In genomic region chr3:188641076-188641475, GRCh38 we compare ENCODE assay signal across 22 cellular contexts.
"Had no signal": no experiment of that assay in that cellular context is flagged by ENCODE, and none has a peak within 500 bp of the region (broad histone marks: within the 10 kb centered on the region; RNA-seq: fewer than 3 reads in every experiment).

No MANE protein-coding gene starts in this region.

- H3K36me3 ChIP-seq: cardiac muscle cell, left lung, vagina had no signal

- H3K4me3 ChIP-seq: body of pancreas, cardiac muscle cell, left lung, skin epidermis, vagina had no signal

- H3K27ac ChIP-seq: body of pancreas, cardiac muscle cell, left lung, skin epidermis, vagina had no signal

- H3K9me3 ChIP-seq: body of pancreas, left lung, vagina had no signal

- DNase-seq: activated CD4-positive, alpha-beta memory T cell treated with anti-CD3 and anti-CD28 coated beads, Interleukin-2, amount 10 ng/mL, durations not matched to agents 7 days and 5 days; activated CD4-positive, alpha-beta T cell treated with anti-CD3 and anti-CD28 coated beads, Interleukin-2, amount 10 ng/mL, durations not matched to agents 24 days and 14 days; activated gamma-delta T cell treated with Interleukin-2 at 50 U/mL for 16 hours; activated T-cell treated with anti-CD3 and anti-CD28 coated beads for 4 hours; anterior cingulate cortex; body of pancreas; dermis blood vessel endothelial cell; effector memory CD4-positive, alpha-beta T cell; left lung; mammary epithelial cell; midbrain; natural killer cell; retina; stimulated activated CD4-positive, alpha-beta T cell treated with anti-CD3 and anti-CD28 coated beads, Interleukin-1b, Interleukin-23, amount 100 ng/mL, for 48 hours; stimulated activated naive CD8-positive, alpha-beta T cell treated with anti-CD3 and anti-CD28 coated beads, Interleukin-15, amount 100 ng/mL, for 72 hours had no signal

- H3K27me3 ChIP-seq: body of pancreas, cardiac muscle cell, left lung, vagina had no signal

- FAIRE-seq: endothelial cell of umbilical vein had no signal

- ATAC-seq: activated CD4-positive, CD25-positive, alpha-beta regulatory T cell treated with anti-CD3 and anti-CD28 coated beads, Interleukin-2, amount 50 U/mL, for 24 hours; body of pancreas; esophagus mucosa; left lung; natural killer cell; stimulated activated effector memory CD8-positive, alpha-beta T cell treated with anti-CD3 and anti-CD28 coated beads, Interleukin-12 subunit alpha, Interleukin-12 subunit beta, amount 100 ng/mL, for 72 hours; stimulated activated naive CD8-positive, alpha-beta T cell treated with anti-CD3 and anti-CD28 coated beads, Interleukin-15, amount 100 ng/mL, for 72 hours had no signal
